In genomic region chr17:61723183-61723582, GRCh38 we compare ENCODE assay signal across 16 cellular contexts.
DNase-seq lines count a peak whose midpoint lies in the region; ATAC-seq, FAIRE-seq and TF ChIP-seq lines count a peak whose summit lies in the region.
"Had no signal": no experiment of that assay in that cellular context is flagged by ENCODE, and none has a peak within 500 bp of the region (broad histone marks: within the 10 kb centered on the region; RNA-seq: fewer than 3 reads in every experiment).

No MANE protein-coding gene starts in this region.

- no peak for TF ChIP-seq POLR2A in H54 (IDR thresholded peaks at IDR 0.05; ENCODE audit: low read depth, low read length)
- no peak for TF ChIP-seq POLR2A in K562 (conservative IDR thresholded peaks at IDR 0.05)

- H3K4me1 ChIP-seq in K562 (replicated peaks in 1 of 2; ENCODE audit: control insufficient read depth in 2 of 2, insufficient read depth in 2 of 2, low read length in 2 of 2): no peaks in the 10 kb centered on the region

- no peak overlapping the region for H3K4me2 ChIP-seq in K562 (ENCODE audit: insufficient read depth, low read length)

- H3K79me2 ChIP-seq in K562 (ENCODE audit: control insufficient read depth, insufficient read depth, low read length): no peaks in the 10 kb centered on the region

- no peak for TF ChIP-seq CTCF in K562 (IDR thresholded peaks at IDR 0.05 in 2 of 3, conservative IDR thresholded peaks at IDR 0.05 in 1 of 3; ENCODE audit: insufficient read depth in 2 of 3, low read depth in 1 of 3, low read length in 3 of 3)

- ATAC-seq in K562 (no peak), SK-N-SH treated with all-trans-retinoic acid at 6 μM for 48 hours (no peak)

- DNase-seq in SIG-M5 treated with dmso at 0.1 percent for 504 hours (lab: John Stamatoyannopoulos, UW; ENCODE audit: unreplicated experiment) (peak; percentile 85), SIG-M5 (lab: John Stamatoyannopoulos, UW) (no peak), H54 (ENCODE audit: insufficient read length, low spot score) (no peak), LoVo (ENCODE audit: low spot score) (peak; percentile 6), K562 (ENCODE audit: extremely low read depth in 1 of 4, low spot score in 3 of 4) (no peak), NCI-H1417 (lab: John Stamatoyannopoulos, UW) (no peak), SW 1271 (lab: John Stamatoyannopoulos, UW) (no peak)
- DNase-seq: 8988T; ACHN; C1 segment of cervical spinal cord; CD4-positive, alpha-beta T cell; DMS79; GM23248; H7; KBM-7 had no signal

- H3K27me3 ChIP-seq in K562 (ENCODE audit: control insufficient read depth in 2 of 2, insufficient read depth in 2 of 2, low read length in 2 of 2): no peaks in the 10 kb centered on the region

- FAIRE-seq in H54 (lab: Jason Lieb, UNC) (peak; percentile 84), K562 (lab: Jason Lieb, UNC) (no peak)

- no peak for TF ChIP-seq RAD21 in K562 (CRISPR knock-in tag; conservative IDR thresholded peaks at IDR 0.05 in 1 of 2, IDR thresholded peaks at IDR 0.05 in 1 of 2)

- in situ Hi-C loops in K562 (cut with MboI): no loop called here

- no peak overlapping the region for H3K4me3 ChIP-seq in K562
- H3K4me3 ChIP-seq: GM23248 had no signal

- TF ChIP-seq EP300 in K562 (IDR thresholded peaks at IDR 0.05; ENCODE audit: low read length): no peak

- no peaks in the 10 kb centered on the region for H3K9me3 ChIP-seq in K562 (replicated peaks; ENCODE audit: control insufficient read depth, insufficient read depth, low read depth, low read length)

- POLR2A ChIA-PET in K562 (lab: Yijun Ruan, JAX): no interaction called here

- no peak overlapping the region for H3K27ac ChIP-seq in K562 (ENCODE audit: extremely low read depth, low read depth, low read length)
- H3K27ac ChIP-seq: GM23248 had no signal

- no peaks in the 10 kb centered on the region for H3K9me1 ChIP-seq in K562 (ENCODE audit: control insufficient read depth, insufficient read depth, low read length)

- no peaks in the 10 kb centered on the region for H3K36me3 ChIP-seq in K562 (ENCODE audit: control insufficient read depth, insufficient read depth, low read length)

- no peaks in the 10 kb centered on the region for H4K20me1 ChIP-seq in K562 (replicated peaks; ENCODE audit: control insufficient read depth, insufficient read depth, low read length)

- no peak overlapping the region for H2AFZ ChIP-seq in K562 (ENCODE audit: low read depth, low read length)
- H2AFZ ChIP-seq: GM23248 had no signal

- CTCF ChIA-PET in K562 (lab: Yijun Ruan, JAX; ENCODE audit: low intra/inter-chr PET ratio): no interaction called here

- H3K9ac ChIP-seq in K562 (ENCODE audit: insufficient read depth in 1 of 2, low read depth in 2 of 2, low read length in 2 of 2): no peak overlapping the region
- H3K9ac ChIP-seq: GM23248 had no signal

- BruUV-seq in K562 (replicated peaks; lab: Mats Ljungman, UMichigan): no TSS peak

- intact Hi-C loops in K562 (cut with micrococcal nuclease): no loop called here

TF ChIP-seq in K562, 482 proteins besides CTCF, POLR2A, EP300 and RAD21 (continues in another document):
- TF ChIP-seq SMARCE1 (IDR thresholded peaks at IDR 0.05): no peak
- no peak for TF ChIP-seq THRA (IDR thresholded peaks at IDR 0.05)
- peak in 1 of 3 experiments; percentile 97; a peak in 2 of 6 replicates for TF ChIP-seq ZBTB11 (CRISPR knock-in tag; IDR thresholded peaks at IDR 0.05)
- TF ChIP-seq EWSR1 (IDR thresholded peaks at IDR 0.05; ENCODE audit: borderline replicate concordance, low read depth, partially characterized antibody): peak; percentile 85
- TF ChIP-seq TGIF2 (CRISPR knock-in tag; IDR thresholded peaks at IDR 0.05): no peak
- TF ChIP-seq BACH1 (tag; IDR thresholded peaks at IDR 0.05): 0 out of 2 replicates have a peak, but pooled peaks have one; percentile 2
- no peak for TF ChIP-seq ZNF830 (CRISPR knock-in tag; IDR thresholded peaks at IDR 0.05)

TF ChIP-seq in SK-N-SH treated with all-trans-retinoic acid at 6 μM for 48 hours, 23 proteins besides CTCF, POLR2A, EP300 and RAD21:
- TF ChIP-seq ZC3H10 (CRISPR knock-in tag; IDR thresholded peaks at IDR 0.05) (no peak), TOX (CRISPR knock-in tag; IDR thresholded peaks at IDR 0.05; ENCODE audit: borderline replicate concordance) (no peak), ZNF70 (CRISPR knock-in tag; IDR thresholded peaks at IDR 0.05) (no peak), ARNTL (CRISPR knock-in tag; IDR thresholded peaks at IDR 0.05; ENCODE audit: borderline replicate concordance, low read depth) (no peak), GLIS3 (CRISPR knock-in tag; IDR thresholded peaks at IDR 0.05) (no peak), POU6F1 (CRISPR knock-in tag; IDR thresholded peaks at IDR 0.05; ENCODE audit: borderline replicate concordance, low read depth) (no peak), RARB (CRISPR knock-in tag; IDR thresholded peaks at IDR 0.05) (no peak), CSRNP3 (CRISPR knock-in tag; IDR thresholded peaks at IDR 0.05) (no peak), PATZ1 (CRISPR knock-in tag; IDR thresholded peaks at IDR 0.05; ENCODE audit: borderline replicate concordance) (no peak), ISL1 (CRISPR knock-in tag; IDR thresholded peaks at IDR 0.05) (no peak), ZFP3 (CRISPR knock-in tag; IDR thresholded peaks at IDR 0.05) (no peak), TCF4 (CRISPR knock-in tag; IDR thresholded peaks at IDR 0.05; ENCODE audit: borderline replicate concordance) (no peak), SNAI2 (CRISPR knock-in tag; IDR thresholded peaks at IDR 0.05) (no peak), ZFP30 (CRISPR knock-in tag; IDR thresholded peaks at IDR 0.05) (no peak)
TF ChIP-seq in SK-N-SH treated with all-trans-retinoic acid at 6 μM for 48 hours: peak in this region for 0.

Comparison
In these comparisons a context has a peak if more than half of its experiments do, and no peak if none do; other contexts are left out.
1. DNase-seq: peak in SIG-M5 treated with dmso at 0.1 percent for 504 hours (single experiment) and LoVo (single experiment); none in SIG-M5 (single experiment), H54 (single experiment), K562 (0 of 4), NCI-H1417 (0 of 3) and SW 1271 (0 of 2).